Comparison of ENCODE assay signal across 8 cellular contexts in genomic region chr9:125746017-125746773, GRCh38. TPM values are rescaled to one million over a fixed set of nuclear protein-coding genes. Genes with fewer than 3 reads are reported as not detected.
DNase-seq lines count a peak whose midpoint lies in the region; ATAC-seq and TF ChIP-seq lines count a peak whose summit lies in the region.

No MANE protein-coding gene starts in this region.

- H2AFZ ChIP-seq in MM.1S (ENCODE audit: low read length) (peak overlapping the region; percentile 53), neural progenitor cell (replicated peaks) (peak overlapping the region; percentile 69)

- H3K4me2 ChIP-seq in MM.1S (ENCODE audit: low read depth, low read length) (peak overlapping the region; percentile 90), neural progenitor cell (peak overlapping the region; percentile 54)

- 0 out of 2 replicates have a peak, but pooled peaks cover 6% of the 10 kb centered on the region for H3K79me2 ChIP-seq in MM.1S (ENCODE audit: low read length)
- H3K79me2 ChIP-seq in neural progenitor cell (ENCODE audit: low read depth): peaks cover 35% of the 10 kb centered on the region

- in situ Hi-C loops in G401 (cut with HindIII; ENCODE audit: low sequenced_read_pairs) (no loop called here), HAP-1 (cut with MboI; ENCODE audit: low sequenced_read_pairs) (no loop called here)

- no peaks in the 10 kb centered on the region for H3K9me2 ChIP-seq in MM.1S (replicated peaks; ENCODE audit: insufficient read depth, low read length)

- H3K9me3 ChIP-seq in HAP-1: no peaks in the 10 kb centered on the region
- H3K9me3 ChIP-seq in MM.1S (replicated peaks; ENCODE audit: insufficient read depth, low read length): no peaks in the 10 kb centered on the region
- H3K9me3 ChIP-seq in neural progenitor cell (ENCODE audit: low read depth): no peaks in the 10 kb centered on the region
- H3K9me3 ChIP-seq in stomach smooth muscle (ENCODE audit: control insufficient read depth in 2 of 2, low read length in 2 of 2): no peaks in the 10 kb centered on the region

- peak overlapping the region; percentile 95 for H3K27ac Mint-ChIP-seq in neural progenitor cell

- H3K27ac ChIP-seq in MM.1S (ENCODE audit: low read length): peak overlapping the region; percentile 72
- H3K27ac ChIP-seq in foreskin keratinocyte: no peak overlapping the region
- H3K27ac ChIP-seq in neural progenitor cell: no peak overlapping the region
- peak overlapping the region; percentile 76 for H3K27ac ChIP-seq in stomach smooth muscle (ENCODE audit: low read length)

- H3K36me3 Mint-ChIP-seq in neural progenitor cell: peaks cover 3% of the 10 kb centered on the region

- H3K4me3 Mint-ChIP-seq in neural progenitor cell: peak overlapping the region; percentile 90

- no peaks in the 10 kb centered on the region for H4K20me1 ChIP-seq in MM.1S (ENCODE audit: insufficient read depth, low read length)
- H4K20me1 ChIP-seq in neural progenitor cell (ENCODE audit: low read depth): peaks cover 28% of the 10 kb centered on the region

- H3K36me3 ChIP-seq in HAP-1 (replicated peaks) (peaks cover 7% of the 10 kb centered on the region), MM.1S (replicated peaks; ENCODE audit: insufficient read depth, low read length) (no peaks in the 10 kb centered on the region), neural progenitor cell (no peaks in the 10 kb centered on the region), stomach smooth muscle (ENCODE audit: control insufficient read depth in 2 of 2, insufficient read depth in 2 of 2, low read length in 2 of 2) (no peaks in the 10 kb centered on the region)

- TF ChIP-seq CTCF in MM.1S (IDR thresholded peaks at IDR 0.05; ENCODE audit: low read length): no peak
- no peak for TF ChIP-seq CTCF in foreskin keratinocyte (conservative IDR thresholded peaks at IDR 0.05)
- TF ChIP-seq CTCF in neural progenitor cell (IDR thresholded peaks at IDR 0.05): no peak

- H3K9ac ChIP-seq in MM.1S (ENCODE audit: low read length) (peak overlapping the region; percentile 63; the same call in 1 of the 2 replicates), neural progenitor cell (no peak overlapping the region), stomach smooth muscle (ENCODE audit: low read length in 2 of 2) (peak overlapping the region; percentile 5 to 41)

- peaks cover 36% of the 10 kb centered on the region for H3K4me1 Mint-ChIP-seq in neural progenitor cell

- H3K27me3 ChIP-seq in HAP-1 (ENCODE audit: low read depth) (peaks cover 3% of the 10 kb centered on the region; the same call in 1 of the 2 replicates), MM.1S (replicated peaks; ENCODE audit: insufficient read depth, low read length) (0 out of 2 replicates have a peak, but pooled peaks cover 4% of the 10 kb centered on the region), foreskin keratinocyte (peaks cover 17% of the 10 kb centered on the region), neural progenitor cell (peaks cover 7% of the 10 kb centered on the region), stomach smooth muscle (ENCODE audit: control insufficient read depth in 1 of 2, insufficient read depth in 2 of 2, low read length in 2 of 2) (no peaks in the 10 kb centered on the region)

- H3F3A ChIP-seq in MM.1S (ENCODE audit: insufficient read depth, low read length): no peaks in the 10 kb centered on the region
- H3F3A ChIP-seq in neural progenitor cell (ENCODE audit: low read depth): peaks cover 50% of the 10 kb centered on the region

- H3K4me1 ChIP-seq in HAP-1 (peaks cover 31% of the 10 kb centered on the region), MM.1S (ENCODE audit: low read length) (peaks cover 8% of the 10 kb centered on the region), foreskin keratinocyte (peaks cover 8% of the 10 kb centered on the region), neural progenitor cell (peaks cover 23% of the 10 kb centered on the region), stomach smooth muscle (ENCODE audit: control insufficient read depth, insufficient read depth, low read length) (peaks cover 16% of the 10 kb centered on the region)

- H3K9me3 Mint-ChIP-seq in neural progenitor cell: no peaks in the 10 kb centered on the region

- peak; percentile 96 for DNase-seq in G401 (ENCODE audit: low spot score)
- DNase-seq in HAP-1 (ENCODE audit: low spot score in 2 of 2): peak; percentile 92 to 96
- peak; percentile 97 for DNase-seq in MM.1S
- DNase-seq in SHP77 treated with DMSO at 0.1 percent for 48 hours (lab: John Stamatoyannopoulos, UW): peak; percentile 96
- peak; percentile 86 for DNase-seq in activated gamma-delta T cell treated with anti-CD3 and anti-CD28 coated beads, Interleukin-2, amount 50 U/mL, for 16 hours (ENCODE audit: low read depth)
- peak; percentile 88 to 93 for DNase-seq in foreskin keratinocyte
- peak; percentile 98 for DNase-seq in neural progenitor cell (ENCODE audit: low spot score)

- H3K4me3 ChIP-seq in HAP-1 (peak overlapping the region; percentile 30), MM.1S (ENCODE audit: low read length) (peak overlapping the region; percentile 49), neural progenitor cell (peak overlapping the region; percentile 45), stomach smooth muscle (ENCODE audit: low read length in 2 of 2) (peak overlapping the region; percentile 75 to 84)

- peak; percentile 86 for ATAC-seq in foreskin keratinocyte

- H3K27me3 Mint-ChIP-seq in neural progenitor cell (ENCODE audit: insufficient read depth, low read depth): peaks cover 3% of the 10 kb centered on the region

RNA-seq across cellular contexts. Expression of gene PBX3, which starts 1.0 kb away (rescaled TPM):
- total RNA-seq in G401 (2014; rRNA removed; shearing (Covaris generic)): 17.0 and 44.9 TPM in 2 replicates
- 19.5 and 22.7 TPM in 2 replicates for total RNA-seq in foreskin keratinocyte
- polyA plus RNA-seq in foreskin keratinocyte: 9.5 and 9.7 TPM in 2 replicates
- 71.7 and 99.5 TPM in 2 replicates for total RNA-seq in neural progenitor cell (ENCODE audit: low replicate concordance)

RNA-seq across cellular contexts. Expression of gene MAPKAP1, which starts 39.2 kb away (rescaled TPM):
- 77.0 and 113 TPM in 2 replicates for total RNA-seq in G401 (2014; rRNA removed; shearing (Covaris generic))
- total RNA-seq in foreskin keratinocyte (94.0 and 95.6 TPM in 2 replicates), neural progenitor cell (ENCODE audit: low replicate concordance) (53.9 and 56.6 TPM in 2 replicates)
- 116 and 122 TPM in 2 replicates for polyA plus RNA-seq in foreskin keratinocyte

Comparison
In these comparisons a context has a peak if more than half of its experiments do, and no peak if none do; other contexts are left out.
1. H3K27ac ChIP-seq: peak in MM.1S (single experiment) and stomach smooth muscle (single experiment); none in foreskin keratinocyte (single experiment) and neural progenitor cell (single experiment).
2. Peak in every context shown above with its lines, with median percentiles within 50 percentile points of each other: DNase-seq and H3K4me3 ChIP-seq.